30 cellular contexts compared by ENCODE assay signal in genomic region chr3:3577823-3578222, GRCh38.
"Had no signal": no experiment of that assay in that cellular context is flagged by ENCODE, and none has a peak within 500 bp of the region (broad histone marks: within the 10 kb centered on the region; RNA-seq: fewer than 3 reads in every experiment).

No MANE protein-coding gene starts in this region.

- H3K27me3 Mint-ChIP-seq: activated CD4-positive, alpha-beta memory T cell treated with anti-CD3 and anti-CD28 coated beads, Interleukin-2, amount 10 ng/mL, durations not matched to agents 7 days and 5 days; activated CD4-positive, alpha-beta T cell treated with anti-CD3 and anti-CD28 coated beads, Interleukin-2, amount 10 ng/mL, durations not matched to agents 7 days and 5 days; activated naive CD4-positive, alpha-beta T cell treated with anti-CD3 and anti-CD28 coated beads, Interleukin-2, amount 10 ng/mL, durations not matched to agents 7 days and 5 days; activated naive CD8-positive, alpha-beta T cell treated with anti-CD3 and anti-CD28 coated beads, Interleukin-2, amount 10 ng/mL, durations not matched to agents 7 days and 5 days; activated T-cell treated with anti-CD3 and anti-CD28 coated beads, Interleukin-2, amount 50 U/mL, for 24 hours; effector memory CD8-positive, alpha-beta T cell had no signal

- H3K36me3 ChIP-seq: ascending aorta, breast epithelium, cardiac muscle cell, esophagus muscularis mucosa, gastrocnemius medialis had no signal

- H3K9me3 Mint-ChIP-seq: activated CD4-positive, alpha-beta memory T cell treated with anti-CD3 and anti-CD28 coated beads, Interleukin-2, amount 10 ng/mL, durations not matched to agents 7 days and 5 days; activated CD4-positive, alpha-beta T cell treated with anti-CD3 and anti-CD28 coated beads, Interleukin-2, amount 10 ng/mL, durations not matched to agents 7 days and 5 days; activated naive CD4-positive, alpha-beta T cell treated with anti-CD3 and anti-CD28 coated beads, Interleukin-2, amount 10 ng/mL, durations not matched to agents 7 days and 5 days; activated naive CD4-positive, alpha-beta T cell treated with anti-CD3 and anti-CD28 coated beads, Interleukin-2, amount 50 U/mL, for 72 hours; activated naive CD8-positive, alpha-beta T cell treated with anti-CD3 and anti-CD28 coated beads, Interleukin-2, amount 10 ng/mL, durations not matched to agents 7 days and 5 days; activated T-cell treated with anti-CD3 and anti-CD28 coated beads, Interleukin-2, amount 50 U/mL, for 24 hours; activated T-cell treated with anti-CD3 and anti-CD28 coated beads, Interleukin-2, amount 50 U/mL, for 72 hours; brain; dendritic cell treated with granulocyte-macrophage colony-stimulating factor and Interleukin-4, amounts not matched to agents 40 ng/mL and 50 ng/mL, for 4 days had no signal

- H3K4me1 ChIP-seq: ascending aorta, breast epithelium, esophagus muscularis mucosa, foreskin keratinocyte, gastrocnemius medialis had no signal

- H3K36me3 Mint-ChIP-seq: activated naive CD4-positive, alpha-beta T cell treated with anti-CD3 and anti-CD28 coated beads, Interleukin-2, amount 10 ng/mL, durations not matched to agents 7 days and 5 days; activated naive CD4-positive, alpha-beta T cell treated with anti-CD3 and anti-CD28 coated beads, Interleukin-2, amount 50 U/mL, for 72 hours; activated naive CD8-positive, alpha-beta T cell treated with anti-CD3 and anti-CD28 coated beads, Interleukin-2, amount 10 ng/mL, durations not matched to agents 7 days and 5 days; brain had no signal

- H3K4me1 Mint-ChIP-seq: activated CD4-positive, alpha-beta memory T cell treated with anti-CD3 and anti-CD28 coated beads, Interleukin-2, amount 10 ng/mL, durations not matched to agents 7 days and 5 days; activated CD4-positive, alpha-beta T cell treated with anti-CD3 and anti-CD28 coated beads, Interleukin-2, amount 10 ng/mL, durations not matched to agents 7 days and 5 days; activated naive CD4-positive, alpha-beta T cell treated with anti-CD3 and anti-CD28 coated beads, Interleukin-2, amount 10 ng/mL, durations not matched to agents 7 days and 5 days; activated naive CD8-positive, alpha-beta T cell treated with anti-CD3 and anti-CD28 coated beads, Interleukin-2, amount 10 ng/mL, durations not matched to agents 7 days and 5 days had no signal

- ATAC-seq: activated naive CD4-positive, alpha-beta T cell treated with anti-CD3 and anti-CD28 coated beads, Interleukin-2, amount 50 U/mL, for 72 hours; activated T-cell treated with anti-CD3 and anti-CD28 coated beads, Interleukin-2, amount 50 U/mL, for 72 hours; effector memory CD8-positive, alpha-beta T cell; foreskin keratinocyte; gastrocnemius medialis had no signal

- H3K4me3 ChIP-seq: ascending aorta, breast epithelium, cardiac muscle cell, coronary artery, dorsolateral prefrontal cortex, esophagus muscularis mucosa, gastrocnemius medialis had no signal

- H3K27ac ChIP-seq: ascending aorta, breast epithelium, cardiac muscle cell, coronary artery, dorsolateral prefrontal cortex, esophagus muscularis mucosa, foreskin keratinocyte, gastrocnemius medialis had no signal

- H3K4me3 Mint-ChIP-seq: activated CD4-positive, alpha-beta memory T cell treated with anti-CD3 and anti-CD28 coated beads, Interleukin-2, amount 10 ng/mL, durations not matched to agents 7 days and 5 days; activated CD4-positive, alpha-beta T cell treated with anti-CD3 and anti-CD28 coated beads, Interleukin-2, amount 10 ng/mL, durations not matched to agents 7 days and 5 days; activated naive CD4-positive, alpha-beta T cell treated with anti-CD3 and anti-CD28 coated beads, Interleukin-2, amount 10 ng/mL, durations not matched to agents 7 days and 5 days; activated naive CD8-positive, alpha-beta T cell treated with anti-CD3 and anti-CD28 coated beads, Interleukin-2, amount 10 ng/mL, durations not matched to agents 7 days and 5 days; activated T-cell treated with anti-CD3 and anti-CD28 coated beads, Interleukin-2, amount 50 U/mL, for 24 hours; activated T-cell treated with anti-CD3 and anti-CD28 coated beads, Interleukin-2, amount 50 U/mL, for 72 hours; brain; dendritic cell treated with granulocyte-macrophage colony-stimulating factor and Interleukin-4, amounts not matched to agents 40 ng/mL and 50 ng/mL, for 4 days; effector memory CD8-positive, alpha-beta T cell had no signal

- H3K27me3 ChIP-seq: ascending aorta, breast epithelium, cardiac muscle cell, dorsolateral prefrontal cortex, esophagus muscularis mucosa, foreskin keratinocyte, gastrocnemius medialis had no signal

- H3K27ac Mint-ChIP-seq: activated CD4-positive, alpha-beta memory T cell treated with anti-CD3 and anti-CD28 coated beads, Interleukin-2, amount 10 ng/mL, durations not matched to agents 7 days and 5 days; activated CD4-positive, alpha-beta T cell treated with anti-CD3 and anti-CD28 coated beads, Interleukin-2, amount 10 ng/mL, durations not matched to agents 7 days and 5 days; activated naive CD4-positive, alpha-beta T cell treated with anti-CD3 and anti-CD28 coated beads, Interleukin-2, amount 10 ng/mL, durations not matched to agents 7 days and 5 days; activated naive CD4-positive, alpha-beta T cell treated with anti-CD3 and anti-CD28 coated beads, Interleukin-2, amount 50 U/mL, for 72 hours; activated naive CD8-positive, alpha-beta T cell treated with anti-CD3 and anti-CD28 coated beads, Interleukin-2, amount 10 ng/mL, durations not matched to agents 7 days and 5 days; activated T-cell treated with anti-CD3 and anti-CD28 coated beads, Interleukin-2, amount 50 U/mL, for 24 hours; activated T-cell treated with anti-CD3 and anti-CD28 coated beads, Interleukin-2, amount 50 U/mL, for 72 hours; brain; dendritic cell treated with granulocyte-macrophage colony-stimulating factor and Interleukin-4, amounts not matched to agents 40 ng/mL and 50 ng/mL, for 4 days; effector memory CD8-positive, alpha-beta T cell had no signal

- H3K9me3 ChIP-seq: ascending aorta, breast epithelium, esophagus muscularis mucosa, gastrocnemius medialis had no signal

- DNase-seq: activated CD4-positive, alpha-beta memory T cell treated with anti-CD3 and anti-CD28 coated beads, Interleukin-2, amount 10 ng/mL, durations not matched to agents 7 days and 5 days; activated CD4-positive, alpha-beta T cell treated with anti-CD3 and anti-CD28 coated beads for 1 hour; activated CD4-positive, alpha-beta T cell treated with anti-CD3 and anti-CD28 coated beads for 4 hours; activated CD4-positive, alpha-beta T cell treated with anti-CD3 and anti-CD28 coated beads, Interleukin-2, amount 10 ng/mL, durations not matched to agents 7 days and 5 days; activated CD4-positive, alpha-beta T cell treated with anti-CD3 and anti-CD28 coated beads, Interleukin-2, amount 50 U/mL, for 4 hours; activated CD8-positive, alpha-beta memory T cell treated with anti-CD3 and anti-CD28 coated beads, Interleukin-2, amount 50 U/mL, for 48 hours; activated gamma-delta T cell; activated naive CD4-positive, alpha-beta T cell; activated naive CD4-positive, alpha-beta T cell treated with anti-CD3 and anti-CD28 coated beads, Interleukin-2, amount 10 ng/mL, durations not matched to agents 7 days and 5 days; activated naive CD8-positive, alpha-beta T cell treated with anti-CD3 and anti-CD28 coated beads, Interleukin-2, amount 10 ng/mL, durations not matched to agents 7 days and 5 days; activated T-cell treated with anti-CD3 and anti-CD28 coated beads for 4 hours; activated T-cell treated with anti-CD3 and anti-CD28 coated beads, Interleukin-2, amount 50 U/mL, for 24 hours; activated T-cell treated with anti-CD3 and anti-CD28 coated beads, Interleukin-2, amount 50 U/mL, for 72 hours; central memory CD4-positive, alpha-beta T cell; cerebellar nuclear complex; dorsolateral prefrontal cortex; effector CD4-positive, alpha-beta T cell; effector memory CD8-positive, alpha-beta T cell; erythroblast; foreskin keratinocyte; gastrocnemius medialis; T-helper 2 cell had no signal
